In the genomic region with DNA sequence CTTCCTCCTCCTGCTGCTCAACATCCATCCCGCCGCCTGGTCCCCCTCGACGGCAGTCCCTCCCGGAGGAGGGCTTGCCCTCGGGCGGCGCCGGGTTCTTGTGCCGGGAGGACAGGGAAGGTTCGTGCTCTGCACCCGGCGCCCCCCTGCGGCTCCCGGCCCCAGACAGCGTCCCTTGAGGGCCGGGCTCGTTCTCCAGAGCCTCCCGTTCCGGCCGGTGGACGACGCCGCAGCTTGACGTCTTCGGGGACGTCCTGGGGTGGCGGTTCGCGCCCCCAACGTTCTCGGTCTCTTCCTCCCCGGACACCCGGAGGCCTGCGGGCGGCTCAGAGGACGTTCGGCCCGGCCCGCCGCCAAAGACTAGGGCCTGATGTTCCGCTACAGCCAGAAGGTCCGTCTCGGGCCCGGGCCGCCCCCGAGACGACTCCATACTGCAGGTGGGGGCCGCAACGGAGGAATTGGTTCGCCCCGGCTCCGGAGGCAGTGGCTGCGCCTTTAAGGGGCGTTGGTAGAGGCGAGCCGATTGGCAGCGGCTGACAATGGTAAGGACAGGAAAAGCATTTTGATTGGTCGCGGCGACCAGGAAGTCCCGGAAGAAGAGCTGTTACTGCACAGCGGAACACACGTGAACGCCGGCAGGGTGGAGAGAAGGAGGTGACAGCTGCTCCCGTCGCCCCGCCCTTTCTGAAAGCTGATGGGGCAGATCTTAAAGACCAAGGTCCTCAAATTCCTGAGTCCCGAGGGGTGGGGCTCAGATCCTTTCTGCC, we compare ENCODE assay signal across 8 cellular contexts. TPM values are rescaled to one million over a fixed set of nuclear protein-coding genes. Genes with fewer than 3 reads are reported as not detected.
A peak's percentile ranks its signal among the peaks of the same experiment; 100 is the strongest.
DNase-seq lines count a peak whose midpoint lies in the region; ATAC-seq and TF ChIP-seq lines count a peak whose summit lies in the region.

A gene (minus strand): TSS at position 470 of the 767 bp plus-strand sequence. CDS start 40 bp downstream, at position 430.

- H3K4me1 Mint-ChIP-seq in activated T-cell treated with anti-CD3 and anti-CD28 coated beads, Interleukin-2, amount 50 U/mL, for 24 hours (ENCODE audit: low read depth) = peaks cover 11% of the 10 kb centered on the region

- H3K36me3 Mint-ChIP-seq in activated T-cell treated with anti-CD3 and anti-CD28 coated beads, Interleukin-2, amount 50 U/mL, for 24 hours (ENCODE audit: low read depth) = peaks cover 2% of the 10 kb centered on the region

- peak within 1 kb of the TSS; percentile 86 for H2AFZ ChIP-seq in PC-9

- H3K27me3 ChIP-seq in PC-9 (ENCODE audit: insufficient read depth, low read depth) (no peaks in the 10 kb centered on the region), esophagus (ENCODE audit: control insufficient read depth in 1 of 2, insufficient read depth in 2 of 2, low read length in 2 of 2) (no peaks in the 10 kb centered on the region), muscle layer of duodenum (ENCODE audit: low read depth, low read length) (no peaks in the 10 kb centered on the region)

- POLR2A ChIA-PET in PC-9 (lab: Charles Lee; ENCODE audit: unreplicated experiment) = interaction anchor here (0.5 to 0.7 kb wide), 8 partner anchors 11 to 158 kb away, joined by 3 to 20 read pairs (median 8); a partner anchor contains a TSS

- H3K4me2 ChIP-seq in PC-9 = peak within 1 kb of the TSS; percentile 85

- peak within 1 kb of the TSS; percentile 93 for H3K27ac Mint-ChIP-seq in activated T-cell treated with anti-CD3 and anti-CD28 coated beads, Interleukin-2, amount 50 U/mL, for 24 hours

- no peaks in the 10 kb centered on the region for H3K36me3 ChIP-seq in PC-9 (ENCODE audit: low read depth)
- no peaks in the 10 kb centered on the region for H3K36me3 ChIP-seq in esophagus (ENCODE audit: control insufficient read depth in 2 of 2, insufficient read depth in 2 of 2, low read length in 1 of 2)
- H3K36me3 ChIP-seq in muscle layer of duodenum (ENCODE audit: control insufficient read depth in 1 of 2, insufficient read depth in 2 of 2, low read length in 2 of 2) = no peaks in the 10 kb centered on the region

- DNase-seq in DMS153 (lab: John Stamatoyannopoulos, UW) (peak; percentile 86), KBM-7 (peak; percentile 98), PC-9 (peak; percentile 90 to 96)
- DNase-seq in activated T-cell treated with anti-CD3 and anti-CD28 coated beads, Interleukin-2, amount 50 U/mL, for 24 hours = peak; percentile 90
- DNase-seq in stimulated activated CD8-positive, alpha-beta memory T cell treated with anti-CD3 and anti-CD28 coated beads, Interleukin-7, amount 100 ng/mL, for 4 hours (ENCODE audit: low read depth in 2 of 2) = peak; percentile 94

- H3K4me1 ChIP-seq in PC-9 (replicated peaks; ENCODE audit: insufficient read depth) (peaks cover 12% of the 10 kb centered on the region), esophagus (ENCODE audit: control insufficient read depth in 2 of 2, insufficient read depth in 2 of 2, low read length in 1 of 2) (peaks cover 5 to 16% of the 10 kb centered on the region in 2 donors), muscle layer of duodenum (ENCODE audit: control insufficient read depth in 1 of 2, insufficient read depth in 2 of 2, low read length in 2 of 2) (peaks cover 32 to 35% of the 10 kb centered on the region in 2 donors)

- no peaks in the 10 kb centered on the region for H3K9me3 ChIP-seq in PC-9 (ENCODE audit: insufficient read depth, low read depth)
- H3K9me3 ChIP-seq in esophagus (ENCODE audit: control insufficient read depth in 2 of 2, insufficient read depth in 1 of 2, low read depth in 1 of 2, low read length in 1 of 2) = no peaks in the 10 kb centered on the region
- no peaks in the 10 kb centered on the region for H3K9me3 ChIP-seq in muscle layer of duodenum (ENCODE audit: control insufficient read depth in 1 of 2, low read length in 2 of 2)

- in situ Hi-C loops in KBM-7 (cut with MboI; ENCODE audit: low pct_unique_long_range_greater_than_20kb, low sequenced_read_pairs) = no loop called here

- intact Hi-C loops in PC-9 (cut with micrococcal nuclease; ENCODE audit: unreplicated experiment) = loop anchor here (1.0 to 10.0 kb wide), 2 partner anchors 110 to 195 kb away; a partner anchor contains a TSS

- no peak for TF ChIP-seq CTCF in PC-9 (conservative IDR thresholded peaks at IDR 0.05)

- 0 out of 2 replicates have a peak, but pooled peaks cover 3% of the 10 kb centered on the region for H4K20me1 ChIP-seq in PC-9 (ENCODE audit: insufficient read depth)

- H3K79me2 ChIP-seq in PC-9 (ENCODE audit: low read depth) = peaks cover 11% of the 10 kb centered on the region

- H3K4me3 Mint-ChIP-seq in activated T-cell treated with anti-CD3 and anti-CD28 coated beads, Interleukin-2, amount 50 U/mL, for 24 hours = no peak within 1 kb of the TSS

- H3K27ac ChIP-seq in PC-9 = no peak within 1 kb of the TSS
- H3K27ac ChIP-seq in esophagus (ENCODE audit: low read depth in 2 of 2, low read length in 1 of 2) = peak within 1 kb of the TSS; percentile 97 to 99
- H3K27ac ChIP-seq in muscle layer of duodenum (ENCODE audit: low read length) = peak within 1 kb of the TSS; percentile 80

- no peaks in the 10 kb centered on the region for H3K9me2 ChIP-seq in PC-9 (ENCODE audit: insufficient read depth)

- WGBS in esophagus, 2 donors = 0 to 1% methylated on average over 66 to 70 of the region's 70 CpGs

- peaks cover 24% of the 10 kb centered on the region for H3F3A ChIP-seq in PC-9 (ENCODE audit: insufficient read depth, low read depth)

- no peaks in the 10 kb centered on the region for H3K27me3 Mint-ChIP-seq in activated T-cell treated with anti-CD3 and anti-CD28 coated beads, Interleukin-2, amount 50 U/mL, for 24 hours

- CTCF ChIA-PET in PC-9 (lab: Charles Lee) = interaction anchor here (0.6 to 1.2 kb wide), 5 partner anchors 9 to 111 kb away, joined by 3 to 13 read pairs (median 3); a partner anchor contains a TSS

- TSS peak; percentile 32 for BruUV-seq in PC-9 (replicated peaks; lab: Mats Ljungman, UMichigan)

- no peaks in the 10 kb centered on the region for H3K9me3 Mint-ChIP-seq in activated T-cell treated with anti-CD3 and anti-CD28 coated beads, Interleukin-2, amount 50 U/mL, for 24 hours

- peak; percentile 52 for ATAC-seq in GM21576 (IDR thresholded peaks at IDR 0.05; ENCODE audit: unreplicated experiment)

- H3K4me3 ChIP-seq in PC-9 = peak within 1 kb of the TSS; percentile 86
- H3K4me3 ChIP-seq in esophagus (ENCODE audit: low read depth in 1 of 2, low read length in 2 of 2) = peak within 1 kb of the TSS; percentile 70 to 92
- H3K4me3 ChIP-seq in muscle layer of duodenum (ENCODE audit: low read depth in 1 of 2, low read length in 2 of 2) = peak within 1 kb of the TSS; percentile 92 to 95

RNA-seq across cellular contexts. Expression of the gene that starts here (rescaled TPM):
- 6.4 and 8.0 TPM in 2 replicates for total RNA-seq in PC-9 (2021)
- polyA plus RNA-seq in esophagus = 1 to 10 TPM; 3.3 to 8.2 TPM
